In the genomic region with DNA sequence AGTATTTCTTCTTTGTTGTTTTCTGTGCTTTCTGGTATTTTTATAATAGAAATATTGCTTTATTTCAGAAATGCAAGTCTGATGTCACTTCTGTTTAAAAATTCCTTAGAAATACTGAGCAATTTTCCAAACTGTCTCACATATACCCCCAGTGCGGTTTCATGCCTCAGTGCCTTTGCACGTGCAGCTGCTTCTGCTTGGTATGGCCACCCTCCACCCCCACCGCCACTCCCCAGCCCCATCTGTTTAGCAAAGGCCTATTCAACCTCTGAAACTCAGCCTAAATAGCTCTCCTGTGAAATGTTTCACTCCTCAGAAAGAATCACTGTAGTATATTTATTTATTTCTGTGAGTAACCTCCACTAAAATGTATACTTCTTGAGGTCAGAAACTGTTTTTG, we compare ENCODE assay signal across 16 cellular contexts. TPM values are rescaled to one million over a fixed set of nuclear protein-coding genes. Genes with fewer than 3 reads are reported as not detected.
A peak's percentile ranks its signal among the peaks of the same experiment; 100 is the strongest.
DNase-seq lines count a peak whose midpoint lies in the region; ATAC-seq and TF ChIP-seq lines count a peak whose summit lies in the region.
"Had no signal": no experiment of that assay in that cellular context is flagged by ENCODE, and none has a peak within 500 bp of the region (broad histone marks: within the 10 kb centered on the region; RNA-seq: fewer than 3 reads in every experiment).

No MANE protein-coding gene starts in this region.

- no peak overlapping the region for H3K9ac ChIP-seq in KMS-11

- H3K9me3 Mint-ChIP-seq in endothelial cell (ENCODE audit: unreplicated experiment), result no peaks in the 10 kb centered on the region
- H3K9me3 Mint-ChIP-seq in immature natural killer cell, result peaks cover 0 to 7% (median 0%) of the 10 kb centered on the region in 6 donors

- no peak overlapping the region for H3K4me2 ChIP-seq in KMS-11

- peak overlapping the region; percentile 13 for H3K27ac Mint-ChIP-seq in endothelial cell (ENCODE audit: unreplicated experiment)
- no peak overlapping the region for H3K27ac Mint-ChIP-seq in immature natural killer cell
- H3K27ac Mint-ChIP-seq: CD4-positive, alpha-beta memory T cell had no signal

- peak; percentile 59 for ATAC-seq in GM18511 (IDR thresholded peaks at IDR 0.05; ENCODE audit: unreplicated experiment)
- peak; percentile 44 for ATAC-seq in GM21360 (IDR thresholded peaks at IDR 0.05; ENCODE audit: unreplicated experiment)
- no peak for ATAC-seq in GM18858 (IDR thresholded peaks at IDR 0.05; ENCODE audit: unreplicated experiment)
- no peak for ATAC-seq in HG02885 (IDR thresholded peaks at IDR 0.05; ENCODE audit: poor library complexity, unreplicated experiment)

- no peaks in the 10 kb centered on the region for H3K27me3 ChIP-seq in KMS-11 (ENCODE audit: insufficient read depth, low read depth)
- H3K27me3 ChIP-seq: SJSA1 had no signal

- no peaks in the 10 kb centered on the region for H3K79me2 ChIP-seq in KMS-11 (ENCODE audit: insufficient read depth, low read depth)

- no peak overlapping the region for H3K4me3 ChIP-seq in KMS-11 (IDR thresholded peaks at IDR 0.05; ENCODE audit: insufficient read depth, low read depth, low read length)
- H3K4me3 ChIP-seq: SJSA1 had no signal

- H3K4me1 ChIP-seq in KMS-11 (ENCODE audit: low read depth, poor library complexity, severe bottlenecking), result peaks cover 40% of the 10 kb centered on the region
- H3K4me1 ChIP-seq: SJSA1 had no signal

- H3K27me3 Mint-ChIP-seq in endothelial cell (ENCODE audit: unreplicated experiment), result peaks cover 3% of the 10 kb centered on the region
- H3K27me3 Mint-ChIP-seq in immature natural killer cell (ENCODE audit: low read depth in 3 of 3), result peaks cover 0 to 5% (median 1%) of the 10 kb centered on the region in 3 donors

- H3K27ac ChIP-seq in KMS-11, result peak overlapping the region; percentile 13; the same call in 1 of the 2 replicates
- H3K27ac ChIP-seq: SJSA1 had no signal

- TF ChIP-seq CTCF in KMS-11 (conservative IDR thresholded peaks at IDR 0.05; ENCODE audit: low read depth, low read length) (no peak), endothelial cell (IDR thresholded peaks at IDR 0.05; ENCODE audit: unreplicated experiment) (no peak)

- DNase-seq in endothelial cell (ENCODE audit: low spot score) (no peak), immature natural killer cell (no peak), cerebellar nuclear complex (lab: John Stamatoyannopoulos, UW) (no peak)
- DNase-seq: CD4-positive, alpha-beta memory T cell; MV-4-11; NCI-H1436 treated with DMSO at 0.1 percent for 48 hours; NCI-H2081 treated with DMSO at 0.1 percent for 48 hours; NCI-H345; NCI-H748 treated with DMSO at 0.1 percent for 48 hours; SW 1271 had no signal

- H3K4me1 Mint-ChIP-seq in endothelial cell (ENCODE audit: unreplicated experiment) (peaks cover 24% of the 10 kb centered on the region), immature natural killer cell (no peaks in the 10 kb centered on the region)

- no peaks in the 10 kb centered on the region for H3K36me3 ChIP-seq in KMS-11 (ENCODE audit: insufficient read depth)
- H3K36me3 ChIP-seq: SJSA1 had no signal

- H2AFZ ChIP-seq in KMS-11 (ENCODE audit: low read depth), result no peak overlapping the region

- no peaks in the 10 kb centered on the region for H4K20me1 ChIP-seq in KMS-11 (ENCODE audit: insufficient read depth)

- H3K36me3 Mint-ChIP-seq in endothelial cell (ENCODE audit: low read depth, unreplicated experiment) (peaks cover 29% of the 10 kb centered on the region), immature natural killer cell (no peaks in the 10 kb centered on the region)
- H3K36me3 Mint-ChIP-seq: CD4-positive, alpha-beta memory T cell had no signal

- H3K4me3 Mint-ChIP-seq in endothelial cell (ENCODE audit: unreplicated experiment) (no peak overlapping the region), immature natural killer cell (no peak overlapping the region)
- H3K4me3 Mint-ChIP-seq: CD4-positive, alpha-beta memory T cell had no signal

RNA-seq across cellular contexts. Expression of a gene that starts 52.3 kb away (rescaled TPM):
- total RNA-seq in endothelial cell (ENCODE audit: unreplicated experiment), result 71.8 TPM
- polyA plus RNA-seq in immature natural killer cell, result under 1 TPM in 1 of 3 donors, not detected in 2; 0.50 TPM
- polyA plus RNA-seq: CD4-positive, alpha-beta memory T cell had no signal

Comparison
In these comparisons a context has a peak if more than half of its experiments do, and no peak if none do; other contexts are left out.
1. ATAC-seq: peak in GM18511 (single experiment) and GM21360 (single experiment); none in GM18858 (single experiment) and HG02885 (single experiment).